Comparison of ENCODE assay signal across 8 cellular contexts in genomic region chr6:110878751-110879539, GRCh38. TPM values are rescaled to one million over a fixed set of nuclear protein-coding genes. Genes with fewer than 3 reads are reported as not detected.
DNase-seq lines count a peak whose midpoint lies in the region; ATAC-seq and TF ChIP-seq lines count a peak whose summit lies in the region.

No MANE protein-coding gene starts in this region.

- peak overlapping the region; percentile 79 to 100 (median 94) for H3K4me3 Mint-ChIP-seq in brain

- H3K4me2 ChIP-seq in PC-3 (ENCODE audit: low read length) = peak overlapping the region; percentile 97

- no peak for DNase-seq in heart left ventricle
- no peak for DNase-seq in Right ventricle myocardium inferior (ENCODE audit: missing footprints)
- peak; percentile 32 for DNase-seq in PC-3
- DNase-seq in left kidney (ENCODE audit: low read depth, low spot score) = peak; percentile 68
- peak in 29 of 49 donors; percentile 5 to 59 (median 21) for DNase-seq in substantia nigra (lab: John Stamatoyannopoulos, UW)

- H3K79me2 ChIP-seq in PC-3 (ENCODE audit: low read length) = peaks cover 97% of the 10 kb centered on the region

- peak in 11 of 12 donors; percentile 10 to 59 (median 40) for TF ChIP-seq CTCF in heart left ventricle (IDR thresholded peaks at IDR 0.05)
- peak; percentile 61 for TF ChIP-seq CTCF in PC-3 (conservative IDR thresholded peaks at IDR 0.05; ENCODE audit: low read depth, low read length)
- peak; percentile 39 to 69 for TF ChIP-seq CTCF in brain (conservative IDR thresholded peaks at IDR 0.05)

- TF ChIP-seq POLR2A in heart left ventricle (IDR thresholded peaks at IDR 0.05) = no peak

- ATAC-seq in heart left ventricle (no peak), Right ventricle myocardium inferior (no peak), PC-3 (no peak), HG02852 (IDR thresholded peaks at IDR 0.05; ENCODE audit: unreplicated experiment) (no peak), GM18517 (IDR thresholded peaks at IDR 0.05; ENCODE audit: unreplicated experiment) (no peak)

- POLR2A ChIA-PET in PC-3 (lab: Charles Lee; ENCODE audit: unreplicated experiment) = no interaction called here

- peaks cover 0 to 2% (median 0%) of the 10 kb centered on the region in 5 experiments for H3K9me3 Mint-ChIP-seq in brain

- intact Hi-C loops in heart left ventricle (cut with DNase I) = loop anchor here in 9 of 10 donors (5.0 to 10.0 kb wide), 10 partner anchors 62 to 354 kb away; partner anchors contain the start of genes GTF3C6 (in 3 of the 9) and CDK19 (in 2 of the 9)
- intact Hi-C loops in Right ventricle myocardium inferior (cut with DNase I) = loop anchor here (5.0 kb wide), 1 partner anchor 197 kb away; no protein-coding TSS in a partner anchor
- intact Hi-C loops in PC-3 (cut with micrococcal nuclease) = loop anchor here (1.0 to 2.0 kb wide), 2 partner anchors 66 to 351 kb away; no protein-coding TSS in a partner anchor

- H3K27ac ChIP-seq in heart left ventricle (peak overlapping the region in 2 of 12 donors; percentile 2 to 41), PC-3 (ENCODE audit: low read length) (no peak overlapping the region), substantia nigra (ENCODE audit: low read depth, low read length, poor library complexity, severe bottlenecking) (peak overlapping the region; percentile 92)

- no peaks in the 10 kb centered on the region for H3K27me3 ChIP-seq in heart left ventricle
- H3K27me3 ChIP-seq in PC-3 (ENCODE audit: low read length) = no peaks in the 10 kb centered on the region

- peaks cover 85% of the 10 kb centered on the region for H4K20me1 ChIP-seq in PC-3 (ENCODE audit: low read length)

- H3K27ac Mint-ChIP-seq in brain = peak overlapping the region in 4 of 5 experiments; percentile 8 to 89 (median 64)

- no TSS peak for BruUV-seq in PC-3 (replicated peaks; lab: Mats Ljungman, UMichigan)

- no peaks in the 10 kb centered on the region for H3K36me3 ChIP-seq in heart left ventricle
- no peaks in the 10 kb centered on the region; the same call in none of the 2 replicates for H3K36me3 ChIP-seq in PC-3 (ENCODE audit: low read depth, low read length)

- CTCF ChIA-PET in PC-3 (lab: Charles Lee) = no interaction called here

- H3K4me1 Mint-ChIP-seq in brain = peaks cover 75% of the 10 kb centered on the region

- H3K27me3 Mint-ChIP-seq in brain = peaks cover 12% of the 10 kb centered on the region

- H3K36me3 Mint-ChIP-seq in brain = peaks cover 29% of the 10 kb centered on the region

- H2AFZ ChIP-seq in PC-3 (ENCODE audit: low read length) = no peak overlapping the region

- H3K9ac ChIP-seq in PC-3 (ENCODE audit: low read length) = peak overlapping the region; percentile 97; the same call in 1 of the 2 replicates

- H3K9me2 ChIP-seq in PC-3 (replicated peaks; ENCODE audit: low read length) = no peaks in the 10 kb centered on the region

- 21 to 32% (median 27%) methylated on average over 10 of the region's 10 CpGs for WGBS in heart left ventricle, 4 donors

- H3K4me3 ChIP-seq in heart left ventricle = peak overlapping the region in 9 of 12 donors; percentile 5 to 92 (median 19)
- peak overlapping the region; percentile 96 for H3K4me3 ChIP-seq in PC-3 (ENCODE audit: low read length)

- H3K4me1 ChIP-seq in heart left ventricle (peaks cover 2 to 78% (median 71%) of the 10 kb centered on the region in 12 donors), PC-3 (ENCODE audit: insufficient read depth, low read length) (peaks cover 42% of the 10 kb centered on the region)

- no peaks in the 10 kb centered on the region for H3F3A ChIP-seq in PC-3 (ENCODE audit: low read length, unreplicated experiment)

- no peaks in the 10 kb centered on the region for H3K9me3 ChIP-seq in heart left ventricle
- no peaks in the 10 kb centered on the region for H3K9me3 ChIP-seq in PC-3 (ENCODE audit: low read length)

RNA-seq across cellular contexts. Expression of gene AMD1, which starts 4.4 kb away (rescaled TPM):
- total RNA-seq in heart left ventricle (10 to 100 TPM; 44.5 to 85.6 (median 70.4) TPM), Right ventricle myocardium inferior (84.9 TPM), PC-3 (2014; rRNA removed) (56.2 and 72.5 TPM in 2 replicates)
- polyA plus RNA-seq in heart left ventricle (10 to 100 TPM; 41.6 to 71.0 TPM), brain (ENCODE audit: insufficient read depth, low read depth, low replicate concordance) (27.2 TPM)

Comparison
In these comparisons a context has a peak if more than half of its experiments do, and no peak if none do; other contexts are left out.
1. DNase-seq: peak in PC-3 (single experiment), left kidney (single experiment) and substantia nigra (29 of 49); none in heart left ventricle (0 of 5) and Right ventricle myocardium inferior (single experiment).
2. Peak in every context shown above with its lines, with median percentiles within 50 percentile points of each other: CTCF ChIP-seq.